ENCODE assay signal across 10 cellular contexts in genomic region chr11:76153609-76153949, GRCh38. TPM values are rescaled to one million over a fixed set of nuclear protein-coding genes. Genes with fewer than 3 reads are reported as not detected.
DNase-seq lines count a peak whose midpoint lies in the region; ATAC-seq and TF ChIP-seq lines count a peak whose summit lies in the region.
"Had no signal": no experiment of that assay in that cellular context is flagged by ENCODE, and none has a peak within 500 bp of the region (broad histone marks: within the 10 kb centered on the region; RNA-seq: fewer than 3 reads in every experiment).

No MANE protein-coding gene starts in this region.

- peaks cover 78% of the 10 kb centered on the region for H3K27me3 Mint-ChIP-seq in endodermal cell (ENCODE audit: insufficient read depth)

- no peak for TF ChIP-seq EP300 in SK-N-SH (IDR thresholded peaks at IDR 0.05; ENCODE audit: borderline replicate concordance in 1 of 2, low read depth in 1 of 2, low read length in 1 of 2)

- H3K27ac ChIP-seq in SK-N-SH (ENCODE audit: low read depth in 2 of 2, low read length in 1 of 2): no peak overlapping the region
- H3K27ac ChIP-seq in endodermal cell (ENCODE audit: low read depth, low read length): no peak overlapping the region
- H3K27ac ChIP-seq: SJCRH30 had no signal

- CTCF ChIA-PET in SK-N-SH (lab: Yijun Ruan, JAX): no interaction called here

- H3K79me2 ChIP-seq in SK-N-SH (ENCODE audit: insufficient read depth) (no peaks in the 10 kb centered on the region), Loucy (ENCODE audit: insufficient read depth, low read length) (no peaks in the 10 kb centered on the region)

- no peaks in the 10 kb centered on the region for H3K9me3 Mint-ChIP-seq in endodermal cell

- H3K36me3 ChIP-seq in SK-N-SH (replicated peaks in 1 of 2; ENCODE audit: control insufficient read depth in 1 of 2, insufficient read depth in 2 of 2, low read length in 1 of 2): no peaks in the 10 kb centered on the region
- H3K36me3 ChIP-seq in Loucy (ENCODE audit: insufficient read depth, low read length): no peaks in the 10 kb centered on the region
- no peaks in the 10 kb centered on the region for H3K36me3 ChIP-seq in endodermal cell (ENCODE audit: control insufficient read depth, insufficient read depth, low read length)
- H3K36me3 ChIP-seq: SJCRH30 had no signal

- H3K4me3 ChIP-seq in SK-N-SH (ENCODE audit: low read depth in 2 of 2, low read length in 1 of 2) (no peak overlapping the region), Loucy (ENCODE audit: low read length, poor library complexity, severe bottlenecking) (no peak overlapping the region), endodermal cell (ENCODE audit: low read length) (no peak overlapping the region)
- H3K4me3 ChIP-seq: SJCRH30 had no signal

- H3K9me2 ChIP-seq in SK-N-SH (no peaks in the 10 kb centered on the region), Loucy (replicated peaks; ENCODE audit: low read depth, low read length) (no peaks in the 10 kb centered on the region)

- ATAC-seq in SK-N-SH treated with all-trans-retinoic acid at 6 μM for 48 hours: peak; percentile 24; the same call in 2 of the 3 replicates
- peak; percentile 30 for ATAC-seq in omental fat pad (ENCODE audit: low FRiP score)

- no peak overlapping the region for H2AFZ ChIP-seq in SK-N-SH (ENCODE audit: low read depth)
- peak overlapping the region; percentile 33; the same call in 1 of the 2 replicates for H2AFZ ChIP-seq in Loucy (ENCODE audit: low read length)

- POLR2A ChIA-PET in SK-N-SH (lab: Yijun Ruan, JAX): no interaction called here

- WGBS in SK-N-SH (ENCODE audit: low lambda C conversion rate): 73% methylated on average over 6 of the region's 6 CpGs
- WGBS in endodermal cell (ENCODE audit: insufficient coverage in 1 of 2, insufficient read length in 1 of 2), 2 experiments: 71 to 78% methylated on average over 6 of the region's 6 CpGs

- peaks cover 0 to 49% of the 10 kb centered on the region in 2 experiments; a peak in 2 of 4 replicates for H3K4me1 ChIP-seq in SK-N-SH (ENCODE audit: control insufficient read depth in 1 of 2, insufficient read depth in 2 of 2, low read depth in 1 of 2, low read length in 1 of 2)
- peaks cover 3% of the 10 kb centered on the region for H3K4me1 ChIP-seq in Loucy (ENCODE audit: insufficient read depth, low read length, poor library complexity, severe bottlenecking)
- H3K4me1 ChIP-seq in endodermal cell (ENCODE audit: control insufficient read depth, insufficient read depth, low read length): peaks cover 6% of the 10 kb centered on the region
- H3K4me1 ChIP-seq: SJCRH30 had no signal

- no peak for TF ChIP-seq CTCF in SK-N-SH (IDR thresholded peaks at IDR 0.05)
- no peak for TF ChIP-seq CTCF in Loucy (conservative IDR thresholded peaks at IDR 0.05; ENCODE audit: low read length)
- TF ChIP-seq CTCF in endodermal cell (conservative IDR thresholded peaks at IDR 0.05): no peak
- no peak for TF ChIP-seq CTCF in omental fat pad (IDR thresholded peaks at IDR 0.05)

- no peaks in the 10 kb centered on the region for H3K36me3 Mint-ChIP-seq in endodermal cell (ENCODE audit: low read depth)

- no peak for TF ChIP-seq RAD21 in SK-N-SH (IDR thresholded peaks at IDR 0.05; ENCODE audit: low read length)

- H3F3A ChIP-seq in SK-N-SH (replicated peaks; ENCODE audit: insufficient read depth) (no peaks in the 10 kb centered on the region), Loucy (ENCODE audit: low read depth) (no peaks in the 10 kb centered on the region)

- H4K20me1 ChIP-seq in SK-N-SH (ENCODE audit: insufficient read depth) (no peaks in the 10 kb centered on the region), Loucy (ENCODE audit: insufficient read depth, low read length, poor library complexity, severe bottlenecking) (no peaks in the 10 kb centered on the region)

- H3K9ac ChIP-seq in SK-N-SH (no peak overlapping the region), Loucy (ENCODE audit: low read depth, low read length, poor library complexity, severe bottlenecking) (no peak overlapping the region), endodermal cell (ENCODE audit: extremely low read depth, low read length, poor library complexity, severe bottlenecking) (no peak overlapping the region)

- H3K9me3 ChIP-seq in SK-N-SH: no peaks in the 10 kb centered on the region
- H3K9me3 ChIP-seq in Loucy (ENCODE audit: insufficient read depth, low read depth, low read length): no peaks in the 10 kb centered on the region
- no peaks in the 10 kb centered on the region for H3K9me3 ChIP-seq in endodermal cell (ENCODE audit: control insufficient read depth, low read length)
- H3K9me3 ChIP-seq: SJCRH30 had no signal

- H3K27ac Mint-ChIP-seq in endodermal cell: no peak overlapping the region

- no peak overlapping the region for H3K4me2 ChIP-seq in SK-N-SH
- H3K4me2 ChIP-seq in Loucy (ENCODE audit: low read depth, low read length, poor library complexity, severe bottlenecking): no peak overlapping the region

- peaks cover 16% of the 10 kb centered on the region for H3K4me1 Mint-ChIP-seq in endodermal cell

- H3K4me3 Mint-ChIP-seq in endodermal cell: no peak overlapping the region

- H3K27me3 ChIP-seq in SK-N-SH (ENCODE audit: insufficient read depth) (no peaks in the 10 kb centered on the region), Loucy (ENCODE audit: insufficient read depth, low read length, poor library complexity, severe bottlenecking) (no peaks in the 10 kb centered on the region), endodermal cell (ENCODE audit: control insufficient read depth, insufficient read depth, low read length, poor library complexity, severe bottlenecking) (peaks cover 60% of the 10 kb centered on the region)
- H3K27me3 ChIP-seq: SJCRH30 had no signal

- DNase-seq in SK-N-SH (no peak), endodermal cell (peak; percentile 59), omental fat pad (ENCODE audit: low spot score) (no peak), 8988T (no peak), NCI-H2029 treated with DMSO at 0.1 percent for 48 hours (lab: John Stamatoyannopoulos, UW) (no peak)
- no peak for DNase-seq in NK-92 treated with Interleukin-12 subunit alpha and Interleukin-12 subunit beta, amount 100 ng/mL, for 24 hours (lab: John Stamatoyannopoulos, UW)
- DNase-seq: activated naive CD4-positive, alpha-beta T cell; SJCRH30 had no signal

TF ChIP-seq in SK-N-SH treated with all-trans-retinoic acid at 6 μM for 48 hours, 23 proteins besides CTCF, POLR2A, EP300 and RAD21 (continues in another document):
- TF ChIP-seq, protein P1, sequence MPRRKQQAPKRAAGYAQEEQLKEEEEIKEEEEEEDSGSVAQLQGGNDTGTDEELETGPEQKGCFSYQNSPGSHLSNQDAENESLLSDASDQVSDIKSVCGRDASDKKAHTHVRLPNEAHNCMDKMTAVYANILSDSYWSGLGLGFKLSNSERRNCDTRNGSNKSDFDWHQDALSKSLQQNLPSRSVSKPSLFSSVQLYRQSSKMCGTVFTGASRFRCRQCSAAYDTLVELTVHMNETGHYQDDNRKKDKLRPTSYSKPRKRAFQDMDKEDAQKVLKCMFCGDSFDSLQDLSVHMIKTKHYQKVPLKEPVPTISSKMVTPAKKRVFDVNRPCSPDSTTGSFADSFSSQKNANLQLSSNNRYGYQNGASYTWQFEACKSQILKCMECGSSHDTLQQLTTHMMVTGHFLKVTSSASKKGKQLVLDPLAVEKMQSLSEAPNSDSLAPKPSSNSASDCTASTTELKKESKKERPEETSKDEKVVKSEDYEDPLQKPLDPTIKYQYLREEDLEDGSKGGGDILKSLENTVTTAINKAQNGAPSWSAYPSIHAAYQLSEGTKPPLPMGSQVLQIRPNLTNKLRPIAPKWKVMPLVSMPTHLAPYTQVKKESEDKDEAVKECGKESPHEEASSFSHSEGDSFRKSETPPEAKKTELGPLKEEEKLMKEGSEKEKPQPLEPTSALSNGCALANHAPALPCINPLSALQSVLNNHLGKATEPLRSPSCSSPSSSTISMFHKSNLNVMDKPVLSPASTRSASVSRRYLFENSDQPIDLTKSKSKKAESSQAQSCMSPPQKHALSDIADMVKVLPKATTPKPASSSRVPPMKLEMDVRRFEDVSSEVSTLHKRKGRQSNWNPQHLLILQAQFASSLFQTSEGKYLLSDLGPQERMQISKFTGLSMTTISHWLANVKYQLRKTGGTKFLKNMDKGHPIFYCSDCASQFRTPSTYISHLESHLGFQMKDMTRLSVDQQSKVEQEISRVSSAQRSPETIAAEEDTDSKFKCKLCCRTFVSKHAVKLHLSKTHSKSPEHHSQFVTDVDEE (CRISPR knock-in tag; IDR thresholded peaks at IDR 0.05): no peak
- TF ChIP-seq ISL1 (CRISPR knock-in tag; IDR thresholded peaks at IDR 0.05): no peak
- no peak for TF ChIP-seq OSR1 (CRISPR knock-in tag; IDR thresholded peaks at IDR 0.05)
- TF ChIP-seq RARB (CRISPR knock-in tag; IDR thresholded peaks at IDR 0.05): no peak

TF ChIP-seq in SK-N-SH, 30 proteins besides CTCF, POLR2A, EP300 and RAD21 (continues in another document):
- TF ChIP-seq TCF12 (IDR thresholded peaks at IDR 0.05) (no peak), JUND (IDR thresholded peaks at IDR 0.05) (no peak), ZBTB33 (IDR thresholded peaks at IDR 0.05; ENCODE audit: borderline replicate concordance, low read depth) (no peak)

RNA-seq across cellular contexts. Expression of gene WNT11, which starts 52.7 kb away (rescaled TPM):
- 0.43 and 0.70 TPM in 2 replicates for polyA plus RNA-seq in SK-N-SH (2012; rRNA removed)
- polyA plus RNA-seq in SK-N-SH (2012; cell fraction: cytosol; rRNA removed): 0.21 and 0.33 TPM in 2 replicates
- polyA plus RNA-seq in SK-N-SH (2012; cell fraction: nucleus; rRNA removed): 0.74 and 0.83 TPM in 2 replicates
- total RNA-seq in endodermal cell (under 1 TPM; 0.53 to 0.62 TPM), omental fat pad (100 to 1,000 TPM in 1 of 4 donors, 10 to 100 TPM in 3; 20.4 to 137 (median 39.1) TPM)
- polyA plus RNA-seq in endodermal cell (2013, experiment 1 of 2): 0.85 TPM
- polyA plus RNA-seq in endodermal cell (2013, experiment 2 of 2): 0.37 TPM

Comparison
In these comparisons a context has a peak if more than half of its experiments do, and no peak if none do; other contexts are left out.
1. RNA of gene WNT11, which starts 52.7 kb away (total RNA-seq): 20.4 to 137 TPM in omental fat pad; 0.53 to 0.62 TPM in endodermal cell; every median in the first group is over 10 times any median in the second.